Comparison of ENCODE assay signal across 8 cellular contexts in genomic region chr21:38806153-38806941, GRCh38. TPM values are rescaled to one million over a fixed set of nuclear protein-coding genes. Genes with fewer than 3 reads are reported as not detected.
A peak's percentile ranks its signal among the peaks of the same experiment; 100 is the strongest.
DNase-seq lines count a peak whose midpoint lies in the region; ATAC-seq and TF ChIP-seq lines count a peak whose summit lies in the region.

No MANE protein-coding gene starts in this region.

- TF ChIP-seq CTCF in astrocyte of the cerebellum (IDR thresholded peaks at IDR 0.05; ENCODE audit: low read depth, low read length, missing control alignments), result peak; percentile 15

- H3K4me3 ChIP-seq in SJSA1, result peak overlapping the region; percentile 86
- H3K4me3 ChIP-seq in astrocyte of the cerebellum (ENCODE audit: low read depth, low read length), result peak overlapping the region; percentile 86

- H3K4me1 ChIP-seq in SJSA1 (replicated peaks), result peaks cover 53% of the 10 kb centered on the region

- ATAC-seq in GM18498 (IDR thresholded peaks at IDR 0.05; ENCODE audit: unreplicated experiment) (peak; percentile 26), HG02852 (IDR thresholded peaks at IDR 0.05; ENCODE audit: unreplicated experiment) (peak; percentile 37), GM21825 (IDR thresholded peaks at IDR 0.05; ENCODE audit: unreplicated experiment) (no peak)

- DNase-seq in SJSA1 (ENCODE audit: low read depth in 1 of 2, low spot score in 2 of 2), result no peak
- DNase-seq in astrocyte of the cerebellum (ENCODE audit: low read depth), result no peak
- peak; percentile 43 for DNase-seq in iPS-NIHi11 (ENCODE audit: low spot score)
- peak; percentile 41 to 49 for DNase-seq in stimulated activated CD4-positive, alpha-beta T cell treated with anti-CD3 and anti-CD28 coated beads, Interleukin-2, amount 100 ng/mL, for 24 hours
- DNase-seq in NCI-H2081 (lab: John Stamatoyannopoulos, UW), result no peak

- in situ Hi-C loops in astrocyte of the cerebellum (cut with HindIII; ENCODE audit: low sequenced_read_pairs), result no loop called here

- H3K27me3 ChIP-seq in SJSA1 (replicated peaks), result no peaks in the 10 kb centered on the region

- H3K9me3 ChIP-seq in SJSA1 (replicated peaks), result no peaks in the 10 kb centered on the region

- peaks cover 46% of the 10 kb centered on the region for H3K36me3 ChIP-seq in SJSA1

- H3K27ac ChIP-seq in SJSA1, result peak overlapping the region; percentile 50

RNA-seq across cellular contexts. Expression of gene ETS2, which starts 0.6 kb away (rescaled TPM):
- total RNA-seq in SJSA1 (2014; rRNA removed; shearing (Covaris generic)), result 44.4 and 48.2 TPM in 2 replicates

Comparison
In these comparisons a context has a peak if more than half of its experiments do, and no peak if none do; other contexts are left out.
1. DNase-seq: peak in iPS-NIHi11 (single experiment) and stimulated activated CD4-positive, alpha-beta T cell treated with anti-CD3 and anti-CD28 coated beads, Interleukin-2, amount 100 ng/mL, for 24 hours (2 of 2); none in SJSA1 (0 of 2), astrocyte of the cerebellum (single experiment) and NCI-H2081 (0 of 2).